Comparison of ENCODE assay signal across 1 cellular context in the genomic region with DNA sequence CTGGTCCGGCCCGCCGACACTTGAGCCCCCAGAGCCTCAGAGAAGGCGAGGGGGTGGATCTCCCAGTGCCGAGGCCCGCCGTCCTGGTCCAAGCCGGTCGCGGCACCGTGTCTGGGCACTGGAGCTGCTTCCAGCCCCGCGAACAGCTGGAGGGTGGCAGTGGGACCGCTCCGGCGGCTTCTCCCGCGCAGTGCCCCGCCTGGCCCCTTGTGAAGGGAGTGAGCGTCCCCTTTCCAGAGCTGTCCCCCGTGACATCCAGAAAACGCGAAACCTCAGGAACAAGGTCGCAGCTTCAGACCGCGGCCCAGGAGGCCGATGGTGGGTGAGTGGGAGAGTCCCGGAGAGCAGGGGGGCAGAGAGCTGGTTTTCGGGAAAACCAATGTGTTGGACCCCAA.
TF ChIP-seq lines count a peak whose summit lies in the region.

No MANE protein-coding gene starts in this region.

TF ChIP-seq in HepG2, 621 proteins besides CTCF, POLR2A, EP300 and RAD21 (continued from another document):
- TF ChIP-seq, protein P1, sequence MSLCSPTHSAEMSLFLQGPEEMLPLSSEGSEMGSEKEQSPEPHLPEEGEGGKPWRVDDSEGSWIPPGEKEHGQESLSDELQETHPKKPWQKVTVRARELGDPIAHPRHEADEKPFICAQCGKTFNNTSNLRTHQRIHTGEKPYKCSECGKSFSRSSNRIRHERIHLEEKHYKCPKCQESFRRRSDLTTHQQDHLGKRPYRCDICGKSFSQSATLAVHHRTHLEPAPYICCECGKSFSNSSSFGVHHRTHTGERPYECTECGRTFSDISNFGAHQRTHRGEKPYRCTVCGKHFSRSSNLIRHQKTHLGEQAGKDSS (CRISPR knock-in tag; IDR thresholded peaks at IDR 0.05; ENCODE audit: borderline replicate concordance, low read depth) = no peak
- TF ChIP-seq SMAD3 (CRISPR knock-in tag; IDR thresholded peaks at IDR 0.05) (no peak), ZNF138 (CRISPR knock-in tag; IDR thresholded peaks at IDR 0.05; ENCODE audit: low read depth) (no peak; the same call in 1 of the 2 replicates), MBD4 (IDR thresholded peaks at IDR 0.05; ENCODE audit: borderline replicate concordance, low read length) (no peak), BRD4 (CRISPR knock-in tag; IDR thresholded peaks at IDR 0.05) (0 out of 2 replicates have a peak, but pooled peaks have one; percentile 36), TBL1XR1 (IDR thresholded peaks at IDR 0.05; ENCODE audit: borderline replicate concordance, low read length, partially characterized antibody) (no peak), DPF2 (CRISPR knock-in tag; IDR thresholded peaks at IDR 0.05; ENCODE audit: borderline replicate concordance, low read depth) (no peak), FOXJ3 (CRISPR knock-in tag; IDR thresholded peaks at IDR 0.05; ENCODE audit: borderline replicate concordance) (0 out of 2 replicates have a peak, but pooled peaks have one; percentile 4), SRSF9 (IDR thresholded peaks at IDR 0.05; ENCODE audit: borderline replicate concordance, insufficient read depth, low read depth, low read length, poor library complexity, severe bottlenecking) (no peak), ZNF121 (CRISPR knock-in tag; IDR thresholded peaks at IDR 0.05) (no peak), SALL2 (CRISPR knock-in tag; IDR thresholded peaks at IDR 0.05) (no peak), ZNF746 (CRISPR knock-in tag; IDR thresholded peaks at IDR 0.05) (no peak), ZFX (CRISPR knock-in tag; IDR thresholded peaks at IDR 0.05; ENCODE audit: low read depth) (0 out of 2 replicates have a peak, but pooled peaks have one; percentile 7), SP5 (CRISPR knock-in tag; IDR thresholded peaks at IDR 0.05; ENCODE audit: borderline replicate concordance, low read depth) (no peak), MED8 (CRISPR knock-in tag; IDR thresholded peaks at IDR 0.05; ENCODE audit: insufficient replicate concordance) (no peak), ATF7-NPFF (CRISPR knock-in tag; IDR thresholded peaks at IDR 0.05; ENCODE audit: low read depth) (no peak), KLF15 (CRISPR knock-in tag; IDR thresholded peaks at IDR 0.05; ENCODE audit: borderline replicate concordance) (no peak), PPARG (CRISPR knock-in tag; conservative IDR thresholded peaks at IDR 0.05) (no peak), HMG20A (CRISPR knock-in tag; IDR thresholded peaks at IDR 0.05; ENCODE audit: borderline replicate concordance) (no peak)
- TF ChIP-seq, protein P2, sequence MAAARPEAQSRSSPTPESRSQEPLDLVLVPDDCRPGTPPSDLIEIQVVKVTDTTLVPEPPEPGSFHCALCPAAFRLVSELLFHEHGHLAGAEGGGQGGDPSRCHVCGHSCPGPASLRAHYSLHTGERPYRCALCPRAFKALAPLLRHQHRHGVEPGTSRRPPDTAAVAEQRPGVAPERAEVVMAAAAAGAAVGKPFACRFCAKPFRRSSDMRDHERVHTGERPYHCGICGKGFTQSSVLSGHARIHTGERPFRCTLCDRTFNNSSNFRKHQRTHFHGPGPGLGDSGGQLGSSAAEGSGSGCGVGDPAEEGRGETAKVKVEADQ (CRISPR knock-in tag; IDR thresholded peaks at IDR 0.05; ENCODE audit: borderline replicate concordance) = 0 out of 2 replicates have a peak, but pooled peaks have one; percentile 14
- TF ChIP-seq, protein P3, sequence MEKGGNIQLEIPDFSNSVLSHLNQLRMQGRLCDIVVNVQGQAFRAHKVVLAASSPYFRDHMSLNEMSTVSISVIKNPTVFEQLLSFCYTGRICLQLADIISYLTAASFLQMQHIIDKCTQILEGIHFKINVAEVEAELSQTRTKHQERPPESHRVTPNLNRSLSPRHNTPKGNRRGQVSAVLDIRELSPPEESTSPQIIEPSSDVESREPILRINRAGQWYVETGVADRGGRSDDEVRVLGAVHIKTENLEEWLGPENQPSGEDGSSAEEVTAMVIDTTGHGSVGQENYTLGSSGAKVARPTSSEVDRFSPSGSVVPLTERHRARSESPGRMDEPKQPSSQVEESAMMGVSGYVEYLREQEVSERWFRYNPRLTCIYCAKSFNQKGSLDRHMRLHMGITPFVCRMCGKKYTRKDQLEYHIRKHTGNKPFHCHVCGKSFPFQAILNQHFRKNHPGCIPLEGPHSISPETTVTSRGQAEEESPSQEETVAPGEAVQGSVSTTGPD (CRISPR knock-in tag; IDR thresholded peaks at IDR 0.05) = no peak
- TF ChIP-seq, protein P4, sequence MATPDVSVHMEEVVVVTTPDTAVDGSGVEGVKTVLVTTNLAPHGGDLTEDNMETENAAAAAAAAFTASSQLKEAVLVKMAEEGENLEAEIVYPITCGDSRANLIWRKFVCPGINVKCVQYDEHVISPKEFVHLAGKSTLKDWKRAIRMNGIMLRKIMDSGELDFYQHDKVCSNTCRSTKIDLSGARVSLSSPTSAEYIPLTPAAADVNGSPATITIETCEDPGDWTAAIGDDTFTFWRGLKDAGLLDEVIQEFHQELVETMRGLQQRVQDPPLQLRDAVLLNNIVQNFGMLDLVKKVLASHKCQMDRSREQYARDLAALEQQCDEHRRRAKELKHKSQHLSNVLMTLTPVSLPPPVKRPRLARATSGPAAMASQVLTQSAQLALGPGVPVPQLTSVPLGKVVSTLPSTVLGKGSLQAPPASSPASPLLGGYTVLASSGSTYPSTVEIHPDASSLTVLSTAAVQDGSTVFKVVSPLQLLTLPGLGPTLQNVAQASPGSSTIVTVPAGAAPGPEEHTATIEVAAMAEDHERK (CRISPR knock-in tag; IDR thresholded peaks at IDR 0.05; ENCODE audit: low read depth) = no peak
- TF ChIP-seq, protein P5, sequence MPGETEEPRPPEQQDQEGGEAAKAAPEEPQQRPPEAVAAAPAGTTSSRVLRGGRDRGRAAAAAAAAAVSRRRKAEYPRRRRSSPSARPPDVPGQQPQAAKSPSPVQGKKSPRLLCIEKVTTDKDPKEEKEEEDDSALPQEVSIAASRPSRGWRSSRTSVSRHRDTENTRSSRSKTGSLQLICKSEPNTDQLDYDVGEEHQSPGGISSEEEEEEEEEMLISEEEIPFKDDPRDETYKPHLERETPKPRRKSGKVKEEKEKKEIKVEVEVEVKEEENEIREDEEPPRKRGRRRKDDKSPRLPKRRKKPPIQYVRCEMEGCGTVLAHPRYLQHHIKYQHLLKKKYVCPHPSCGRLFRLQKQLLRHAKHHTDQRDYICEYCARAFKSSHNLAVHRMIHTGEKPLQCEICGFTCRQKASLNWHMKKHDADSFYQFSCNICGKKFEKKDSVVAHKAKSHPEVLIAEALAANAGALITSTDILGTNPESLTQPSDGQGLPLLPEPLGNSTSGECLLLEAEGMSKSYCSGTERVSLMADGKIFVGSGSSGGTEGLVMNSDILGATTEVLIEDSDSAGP (CRISPR knock-in tag; IDR thresholded peaks at IDR 0.05; ENCODE audit: borderline replicate concordance) = peak; percentile 55; the same call in 1 of the 2 replicates
- TF ChIP-seq, protein P6, sequence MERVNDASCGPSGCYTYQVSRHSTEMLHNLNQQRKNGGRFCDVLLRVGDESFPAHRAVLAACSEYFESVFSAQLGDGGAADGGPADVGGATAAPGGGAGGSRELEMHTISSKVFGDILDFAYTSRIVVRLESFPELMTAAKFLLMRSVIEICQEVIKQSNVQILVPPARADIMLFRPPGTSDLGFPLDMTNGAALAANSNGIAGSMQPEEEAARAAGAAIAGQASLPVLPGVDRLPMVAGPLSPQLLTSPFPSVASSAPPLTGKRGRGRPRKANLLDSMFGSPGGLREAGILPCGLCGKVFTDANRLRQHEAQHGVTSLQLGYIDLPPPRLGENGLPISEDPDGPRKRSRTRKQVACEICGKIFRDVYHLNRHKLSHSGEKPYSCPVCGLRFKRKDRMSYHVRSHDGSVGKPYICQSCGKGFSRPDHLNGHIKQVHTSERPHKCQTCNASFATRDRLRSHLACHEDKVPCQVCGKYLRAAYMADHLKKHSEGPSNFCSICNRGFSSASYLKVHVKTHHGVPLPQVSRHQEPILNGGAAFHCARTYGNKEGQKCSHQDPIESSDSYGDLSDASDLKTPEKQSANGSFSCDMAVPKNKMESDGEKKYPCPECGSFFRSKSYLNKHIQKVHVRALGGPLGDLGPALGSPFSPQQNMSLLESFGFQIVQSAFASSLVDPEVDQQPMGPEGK (CRISPR knock-in tag; IDR thresholded peaks at IDR 0.05) = no peak
- TF ChIP-seq, protein P7, sequence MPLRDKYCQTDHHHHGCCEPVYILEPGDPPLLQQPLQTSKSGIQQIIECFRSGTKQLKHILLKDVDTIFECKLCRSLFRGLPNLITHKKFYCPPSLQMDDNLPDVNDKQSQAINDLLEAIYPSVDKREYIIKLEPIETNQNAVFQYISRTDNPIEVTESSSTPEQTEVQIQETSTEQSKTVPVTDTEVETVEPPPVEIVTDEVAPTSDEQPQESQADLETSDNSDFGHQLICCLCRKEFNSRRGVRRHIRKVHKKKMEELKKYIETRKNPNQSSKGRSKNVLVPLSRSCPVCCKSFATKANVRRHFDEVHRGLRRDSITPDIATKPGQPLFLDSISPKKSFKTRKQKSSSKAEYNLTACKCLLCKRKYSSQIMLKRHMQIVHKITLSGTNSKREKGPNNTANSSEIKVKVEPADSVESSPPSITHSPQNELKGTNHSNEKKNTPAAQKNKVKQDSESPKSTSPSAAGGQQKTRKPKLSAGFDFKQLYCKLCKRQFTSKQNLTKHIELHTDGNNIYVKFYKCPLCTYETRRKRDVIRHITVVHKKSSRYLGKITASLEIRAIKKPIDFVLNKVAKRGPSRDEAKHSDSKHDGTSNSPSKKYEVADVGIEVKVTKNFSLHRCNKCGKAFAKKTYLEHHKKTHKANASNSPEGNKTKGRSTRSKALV (CRISPR knock-in tag; IDR thresholded peaks at IDR 0.05) = no peak
- TF ChIP-seq, protein P8, sequence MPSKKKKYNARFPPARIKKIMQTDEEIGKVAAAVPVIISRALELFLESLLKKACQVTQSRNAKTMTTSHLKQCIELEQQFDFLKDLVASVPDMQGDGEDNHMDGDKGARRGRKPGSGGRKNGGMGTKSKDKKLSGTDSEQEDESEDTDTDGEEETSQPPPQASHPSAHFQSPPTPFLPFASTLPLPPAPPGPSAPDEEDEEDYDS (CRISPR knock-in tag; IDR thresholded peaks at IDR 0.05) = no peak
- TF ChIP-seq, protein P9, sequence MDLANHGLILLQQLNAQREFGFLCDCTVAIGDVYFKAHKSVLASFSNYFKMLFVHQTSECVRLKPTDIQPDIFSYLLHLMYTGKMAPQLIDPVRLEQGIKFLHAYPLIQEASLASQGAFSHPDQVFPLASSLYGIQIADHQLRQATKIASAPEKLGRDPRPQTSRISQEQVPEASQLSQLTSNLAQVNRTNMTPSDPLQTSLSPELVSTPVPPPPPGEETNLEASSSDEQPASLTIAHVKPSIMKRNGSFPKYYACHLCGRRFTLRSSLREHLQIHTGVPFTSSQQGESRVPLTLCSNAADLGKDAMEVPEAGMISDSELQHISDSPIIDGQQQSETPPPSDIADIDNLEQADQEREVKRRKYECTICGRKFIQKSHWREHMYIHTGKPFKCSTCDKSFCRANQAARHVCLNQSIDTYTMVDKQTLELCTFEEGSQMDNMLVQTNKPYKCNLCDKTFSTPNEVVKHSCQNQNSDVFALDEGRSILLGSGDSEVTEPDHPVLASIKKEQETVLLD (CRISPR knock-in tag; IDR thresholded peaks at IDR 0.05; ENCODE audit: low read depth) = no peak
- TF ChIP-seq, protein P10, sequence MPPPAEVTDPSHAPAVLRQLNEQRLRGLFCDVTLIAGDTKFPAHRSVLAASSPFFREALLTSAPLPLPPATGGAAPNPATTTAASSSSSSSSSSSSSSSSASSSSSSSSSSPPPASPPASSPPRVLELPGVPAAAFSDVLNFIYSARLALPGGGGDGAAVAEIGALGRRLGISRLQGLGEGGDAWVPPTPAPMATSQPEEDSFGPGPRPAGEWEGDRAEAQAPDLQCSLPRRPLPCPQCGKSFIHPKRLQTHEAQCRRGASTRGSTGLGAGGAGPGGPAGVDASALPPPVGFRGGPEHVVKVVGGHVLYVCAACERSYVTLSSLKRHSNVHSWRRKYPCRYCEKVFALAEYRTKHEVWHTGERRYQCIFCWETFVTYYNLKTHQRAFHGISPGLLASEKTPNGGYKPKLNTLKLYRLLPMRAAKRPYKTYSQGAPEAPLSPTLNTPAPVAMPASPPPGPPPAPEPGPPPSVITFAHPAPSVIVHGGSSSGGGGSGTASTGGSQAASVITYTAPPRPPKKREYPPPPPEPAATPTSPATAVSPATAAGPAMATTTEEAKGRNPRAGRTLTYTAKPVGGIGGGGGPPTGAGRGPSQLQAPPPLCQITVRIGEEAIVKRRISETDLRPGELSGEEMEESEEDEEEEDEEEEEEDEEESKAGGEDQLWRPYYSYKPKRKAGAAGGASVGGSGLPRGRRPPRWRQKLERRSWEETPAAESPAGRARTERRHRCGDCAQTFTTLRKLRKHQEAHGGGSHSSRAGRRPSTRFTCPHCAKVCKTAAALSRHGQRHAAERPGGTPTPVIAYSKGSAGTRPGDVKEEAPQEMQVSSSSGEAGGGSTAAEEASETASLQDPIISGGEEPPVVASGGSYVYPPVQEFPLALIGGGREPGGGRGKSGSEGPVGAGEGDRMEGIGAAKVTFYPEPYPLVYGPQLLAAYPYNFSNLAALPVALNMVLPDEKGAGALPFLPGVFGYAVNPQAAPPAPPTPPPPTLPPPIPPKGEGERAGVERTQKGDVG (CRISPR knock-in tag; IDR thresholded peaks at IDR 0.05; ENCODE audit: borderline replicate concordance) = peak; percentile 5; the same call in 1 of the 2 replicates
